ENCODE assay signal across 8 cellular contexts in the genomic region with DNA sequence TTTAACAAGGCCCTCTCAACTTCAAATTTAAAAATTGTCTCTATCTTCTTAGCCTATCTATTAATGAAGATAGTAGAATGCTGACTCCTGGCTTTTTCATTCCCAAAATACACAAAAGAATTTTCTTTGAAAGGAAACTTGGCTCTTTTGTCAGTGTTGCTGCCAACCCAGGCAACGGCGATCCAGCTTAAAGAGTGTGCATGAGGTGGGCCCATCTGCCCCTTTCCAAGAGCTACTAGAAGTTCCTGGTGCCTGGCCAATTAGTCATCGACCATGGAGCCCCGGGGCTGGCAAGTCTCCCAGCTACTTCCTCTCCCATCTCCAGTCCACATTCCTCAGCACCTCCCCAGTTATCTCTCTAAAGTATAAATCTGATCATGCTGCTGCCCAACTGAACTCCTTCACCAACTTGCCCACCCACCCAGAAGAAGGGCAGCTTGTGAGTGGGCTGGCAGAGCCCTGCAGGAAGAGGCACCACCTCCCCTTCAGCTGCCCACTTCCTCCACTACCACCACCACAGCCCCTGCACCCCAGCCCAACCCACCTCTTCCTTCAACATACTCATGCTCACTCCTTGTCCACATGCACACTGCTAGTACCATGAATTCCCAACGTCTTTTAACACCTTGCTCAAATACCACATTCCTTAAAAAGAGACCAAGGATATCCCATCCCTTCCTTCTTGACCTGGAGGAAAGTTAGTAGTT.
DNase-seq lines count a peak whose midpoint lies in the region.

No MANE protein-coding gene starts in this region.

- DNase-seq in T-helper 1 cell (no peak), SW 1271 (lab: John Stamatoyannopoulos, UW) (peak; percentile 3 to 80), glomerular endothelial cell (ENCODE audit: extremely low read depth, low read depth, low spot score) (peak; percentile 51), smooth muscle cell of the brain vasculature (ENCODE audit: low read depth, low spot score) (peak; percentile 68), NCI-H1105 treated with DMSO at 0.1 percent for 48 hours (lab: John Stamatoyannopoulos, UW) (no peak), NCI-H524 (lab: John Stamatoyannopoulos, UW) (no peak)
- DNase-seq in activated CD4-positive, CD25-positive, alpha-beta regulatory T cell treated with anti-CD3 and anti-CD28 coated beads, Interleukin-2, amount 50 U/mL, for 72 hours = no peak

- H3K4me3 Mint-ChIP-seq in T-helper 1 cell treated with Interleukin-12 subunit alpha and Interleukin-12 subunit beta and Interleukin-4 antibody, amounts not matched to agents 30 μg/mL and 1 μg/mL, for 36 hours = peak overlapping the region; percentile 33

- H3K27me3 Mint-ChIP-seq in T-helper 1 cell treated with Interleukin-12 subunit alpha and Interleukin-12 subunit beta and Interleukin-4 antibody, amounts not matched to agents 30 μg/mL and 1 μg/mL, for 36 hours (ENCODE audit: low read depth) = no peaks in the 10 kb centered on the region

- H3K9me3 Mint-ChIP-seq in T-helper 1 cell treated with Interleukin-12 subunit alpha and Interleukin-12 subunit beta and Interleukin-4 antibody, amounts not matched to agents 30 μg/mL and 1 μg/mL, for 36 hours = no peaks in the 10 kb centered on the region

- no peak overlapping the region for H3K27ac Mint-ChIP-seq in T-helper 1 cell treated with Interleukin-12 subunit alpha and Interleukin-12 subunit beta and Interleukin-4 antibody, amounts not matched to agents 30 μg/mL and 1 μg/mL, for 36 hours

- H3K4me1 Mint-ChIP-seq in T-helper 1 cell treated with Interleukin-12 subunit alpha and Interleukin-12 subunit beta and Interleukin-4 antibody, amounts not matched to agents 30 μg/mL and 1 μg/mL, for 36 hours (ENCODE audit: low read depth) = peaks cover 33% of the 10 kb centered on the region

- H3K36me3 Mint-ChIP-seq in T-helper 1 cell treated with Interleukin-12 subunit alpha and Interleukin-12 subunit beta and Interleukin-4 antibody, amounts not matched to agents 30 μg/mL and 1 μg/mL, for 36 hours (ENCODE audit: low read depth) = peaks cover 33% of the 10 kb centered on the region

Comparison
In these comparisons a context has a peak if more than half of its experiments do, and no peak if none do; other contexts are left out.
1. DNase-seq: peak in SW 1271 (2 of 2), glomerular endothelial cell (single experiment) and smooth muscle cell of the brain vasculature (single experiment); none in T-helper 1 cell (0 of 5), activated CD4-positive, CD25-positive, alpha-beta regulatory T cell treated with anti-CD3 and anti-CD28 coated beads, Interleukin-2, amount 50 U/mL, for 72 hours (single experiment), NCI-H1105 treated with DMSO at 0.1 percent for 48 hours (single experiment) and NCI-H524 (0 of 2).